Comparison of ENCODE assay signal across 10 cellular contexts in genomic region chr21:42040411-42041180, GRCh38. TPM values are rescaled to one million over a fixed set of nuclear protein-coding genes. Genes with fewer than 3 reads are reported as not detected.
DNase-seq lines count a peak whose midpoint lies in the region; ATAC-seq, FAIRE-seq and TF ChIP-seq lines count a peak whose summit lies in the region.
"Had no signal": no experiment of that assay in that cellular context is flagged by ENCODE, and none has a peak within 500 bp of the region (broad histone marks: within the 10 kb centered on the region; RNA-seq: fewer than 3 reads in every experiment).

No MANE protein-coding gene starts in this region.

- FAIRE-seq in HepG2 (lab: Jason Lieb, UNC), result no peak
- FAIRE-seq: frontal cortex had no signal

- H3K4me2 ChIP-seq in HepG2 (ENCODE audit: low read depth, low read length), result peak overlapping the region; percentile 44; the same call in 1 of the 2 replicates

- H3K9me3 ChIP-seq in right atrium auricular region (peaks cover 0 to 5% of the 10 kb centered on the region in 2 donors), breast epithelium (no peaks in the 10 kb centered on the region), HepG2 (ENCODE audit: low read length) (no peaks in the 10 kb centered on the region)

- POLR2A ChIA-PET in HepG2 (lab: Yijun Ruan, JAX), result interaction anchor here (0.9 kb wide), 1 partner anchor 325 kb away, joined by 3 read pairs; no protein-coding TSS in a partner anchor

- no peaks in the 10 kb centered on the region for H4K20me1 ChIP-seq in HepG2 (ENCODE audit: insufficient read depth, low read length)

- no peak for TF ChIP-seq POLR2A in breast epithelium (IDR thresholded peaks at IDR 0.05)
- no peak for TF ChIP-seq POLR2A in HepG2 (IDR thresholded peaks at IDR 0.05; ENCODE audit: insufficient read depth in 1 of 2, low read depth in 2 of 2, low read length in 2 of 2)

- H3K4me1 ChIP-seq in right atrium auricular region (peaks cover 0 to 7% of the 10 kb centered on the region in 2 donors), breast epithelium (no peaks in the 10 kb centered on the region), HepG2 (ENCODE audit: insufficient read depth, low read length) (peaks cover 38% of the 10 kb centered on the region)

- DNase-seq in Right ventricle myocardium inferior (ENCODE audit: missing footprints) (no peak), right atrium auricular region (ENCODE audit: low spot score) (no peak), breast epithelium (ENCODE audit: low spot score in 2 of 2) (peak in 1 of 2 donors; percentile 48), HepG2 (ENCODE audit: low spot score) (peak; percentile 67), COR-L47 (lab: John Stamatoyannopoulos, UW) (no peak)
- DNase-seq: WERI-Rb-1 had no signal

- 15% methylated on average over 17 of the region's 18 CpGs for WGBS in HepG2 (ENCODE audit: low lambda C conversion rate)

- TF ChIP-seq CTCF in right atrium auricular region (IDR thresholded peaks at IDR 0.05) (no peak), breast epithelium (IDR thresholded peaks at IDR 0.05) (no peak), HepG2 (CRISPR knock-in tag; IDR thresholded peaks at IDR 0.05) (no peak)

- no peaks in the 10 kb centered on the region for H3K27me3 ChIP-seq in right atrium auricular region
- no peaks in the 10 kb centered on the region for H3K27me3 ChIP-seq in breast epithelium
- H3K27me3 ChIP-seq in HepG2 (ENCODE audit: control insufficient read depth in 1 of 2, insufficient read depth in 2 of 2, low read length in 2 of 2), result peaks cover 3 to 35% of the 10 kb centered on the region in 2 experiments; a peak in 3 of 5 replicates

- BruUV-seq in HepG2 (replicated peaks; lab: Mats Ljungman, UMichigan), result no TSS peak

- H3K27ac ChIP-seq in right atrium auricular region, result peak overlapping the region in 1 of 2 donors; percentile 21
- H3K27ac ChIP-seq in breast epithelium, result peak overlapping the region; percentile 66 to 81
- no peak overlapping the region for H3K27ac ChIP-seq in HepG2 (ENCODE audit: extremely low read length, insufficient read depth, low read length)
- H3K27ac ChIP-seq: WERI-Rb-1 had no signal

- intact Hi-C loops in Right ventricle myocardium inferior (cut with DNase I) (no loop called here), breast epithelium (cut with DNase I; ENCODE audit: low total_unique reads) (no loop called here), HepG2 (cut with micrococcal nuclease; ENCODE audit: unreplicated experiment) (no loop called here)

- in situ Hi-C loops in HepG2 (cut with HindIII; ENCODE audit: extremely low pct_ligation_motif_present, low pct_unique_long_range_greater_than_20kb), result no loop called here

- no peak for TF ChIP-seq RAD21 in HepG2 (CRISPR knock-in tag; IDR thresholded peaks at IDR 0.05)

- H3K36me3 ChIP-seq in right atrium auricular region (no peaks in the 10 kb centered on the region), breast epithelium (no peaks in the 10 kb centered on the region), HepG2 (replicated peaks in 1 of 2; ENCODE audit: control insufficient read depth in 1 of 2, insufficient read depth in 2 of 2, low read length in 2 of 2) (no peaks in the 10 kb centered on the region)
- H3K36me3 ChIP-seq: WERI-Rb-1 had no signal

- H3K79me2 ChIP-seq in HepG2 (ENCODE audit: insufficient read depth, low read length), result no peaks in the 10 kb centered on the region

- CTCF ChIA-PET in HepG2 (lab: Yijun Ruan, JAX; ENCODE audit: low intra/inter-chr PET ratio, low total read pairs), result no interaction called here

- ATAC-seq in Right ventricle myocardium inferior (peak; percentile 52), HepG2 (peak; percentile 32), HG02642 (IDR thresholded peaks at IDR 0.05; ENCODE audit: poor library complexity, unreplicated experiment) (no peak), GM18870 (IDR thresholded peaks at IDR 0.05; ENCODE audit: unreplicated experiment) (no peak), HG03196 (IDR thresholded peaks at IDR 0.05; ENCODE audit: unreplicated experiment) (no peak)

- no peak overlapping the region for H3K9ac ChIP-seq in HepG2 (ENCODE audit: insufficient read depth, low read depth, low read length)

- TF ChIP-seq EP300 in HepG2 (IDR thresholded peaks at IDR 0.05; ENCODE audit: low read depth in 2 of 2, low read length in 2 of 2) (no peak), HepG2 (CRISPR knock-in tag; IDR thresholded peaks at IDR 0.05; ENCODE audit: borderline replicate concordance) (no peak)

- H3K4me3 ChIP-seq in right atrium auricular region (no peak overlapping the region), breast epithelium (peak overlapping the region in 1 of 3 donors; percentile 12), HepG2 (replicated peaks in 1 of 3; ENCODE audit: insufficient read depth in 1 of 3, low read depth in 2 of 3, low read length in 3 of 3) (no peak overlapping the region)

- H2AFZ ChIP-seq in HepG2 (ENCODE audit: low read length), result no peak overlapping the region

TF ChIP-seq in HepG2, 621 proteins besides CTCF, POLR2A, EP300 and RAD21 (continues in another document):
- TF ChIP-seq PITX1 (CRISPR knock-in tag; IDR thresholded peaks at IDR 0.05), result no peak
- peak; percentile 55 for TF ChIP-seq CEBPG (CRISPR knock-in tag; IDR thresholded peaks at IDR 0.05)
- no peak for TF ChIP-seq BRF2 (CRISPR knock-in tag; IDR thresholded peaks at IDR 0.05)
- no peak for TF ChIP-seq ZNF747 (CRISPR knock-in tag; IDR thresholded peaks at IDR 0.05; ENCODE audit: borderline replicate concordance)
- TF ChIP-seq SMAD9 (CRISPR knock-in tag; IDR thresholded peaks at IDR 0.05), result no peak
- peak; percentile 87 for TF ChIP-seq FOSL2 (CRISPR knock-in tag; IDR thresholded peaks at IDR 0.05)

RNA-seq across cellular contexts. Expression of gene ZBTB21, which starts 30.4 kb away (rescaled TPM):
- 6.1 TPM for total RNA-seq in Right ventricle myocardium inferior
- 10 to 100 TPM in 1 of 2 donors, 1 to 10 TPM in 1; 5.5 to 10.3 TPM for total RNA-seq in right atrium auricular region
- 10 to 100 TPM; 15.2 to 18.1 (median 16.1) TPM for total RNA-seq in breast epithelium
- 6.1 and 7.7 TPM in 2 replicates for total RNA-seq in HepG2 (2016; rRNA removed; fragmentation: Illumina TruSeq; extraction: Trizol)
- 0.97 and 1.3 TPM in 2 replicates for total RNA-seq in HepG2 (2016; cell fraction: cytosol; rRNA removed; fragmentation: Illumina TruSeq; extraction: Trizol; ENCODE audit: low read depth)
- 5.5 and 8.3 TPM in 2 replicates for total RNA-seq in HepG2 (2016; cell fraction: insoluble cytoplasmic fraction; rRNA removed; fragmentation: Illumina TruSeq; extraction: Trizol)
- total RNA-seq in HepG2 (2016; cell fraction: membrane; rRNA removed; fragmentation: Illumina TruSeq; extraction: Trizol), result 3.0 and 3.4 TPM in 2 replicates
- total RNA-seq in HepG2 (2016; cell fraction: nucleus; rRNA removed; fragmentation: Illumina TruSeq; extraction: Trizol), result 8.5 and 10.3 TPM in 2 replicates
- 2.5 and 4.5 TPM in 2 replicates for polyA plus RNA-seq in HepG2 (2011; rRNA removed)
- 1.6 and 2.3 TPM in 2 replicates for polyA plus RNA-seq in HepG2 (2011; cell fraction: cytosol; rRNA removed)
- polyA plus RNA-seq in HepG2 (2011; cell fraction: nucleus; rRNA removed), result 4.3 and 8.3 TPM in 2 replicates
- polyA plus RNA-seq in HepG2 (2012), result 3.7 and 5.1 TPM in 2 replicates
- polyA plus RNA-seq in HepG2 (2016; cell fraction: cytosol; fragmentation: Illumina TruSeq; extraction: Trizol; ENCODE audit: low read depth), result 0.25 TPM in 2 replicates
- polyA plus RNA-seq in HepG2 (2016; cell fraction: insoluble cytoplasmic fraction; fragmentation: Illumina TruSeq; extraction: Trizol; ENCODE audit: low read depth), result 5.7 and 5.8 TPM in 2 replicates
- polyA plus RNA-seq in HepG2 (2016; cell fraction: membrane; fragmentation: Illumina TruSeq; extraction: Trizol; ENCODE audit: low read depth), result 0.60 and 0.90 TPM in 2 replicates
- polyA plus RNA-seq in HepG2 (2016; cell fraction: nucleus; fragmentation: Illumina TruSeq; extraction: Trizol; ENCODE audit: insufficient read depth, low read depth), result 8.0 and 9.0 TPM in 2 replicates
- 6.1 and 21.7 TPM in 2 replicates for polyA minus RNA-seq in HepG2 (2011; rRNA and poly(A)+ RNA removed; ENCODE audit: low replicate concordance)
- polyA minus RNA-seq in HepG2 (2011; cell fraction: cytosol; rRNA and poly(A)+ RNA removed), result 4.0 and 6.0 TPM in 2 replicates
- 14.5 and 16.0 TPM in 2 replicates for polyA minus RNA-seq in HepG2 (2011; cell fraction: nucleus; rRNA and poly(A)+ RNA removed)

RNA-seq across cellular contexts. Expression of gene UMODL1, which starts 30.5 kb away (rescaled TPM):
- total RNA-seq in Right ventricle myocardium inferior, result not detected
- total RNA-seq in right atrium auricular region, result not detected
- total RNA-seq in breast epithelium, result not detected
- total RNA-seq in HepG2 (2016; rRNA removed; fragmentation: Illumina TruSeq; extraction: Trizol), result not detected in 2 replicates
- not detected in 2 replicates for total RNA-seq in HepG2 (2016; cell fraction: cytosol; rRNA removed; fragmentation: Illumina TruSeq; extraction: Trizol; ENCODE audit: low read depth)
- not detected in 2 replicates for total RNA-seq in HepG2 (2016; cell fraction: insoluble cytoplasmic fraction; rRNA removed; fragmentation: Illumina TruSeq; extraction: Trizol)
- not detected in 2 replicates for total RNA-seq in HepG2 (2016; cell fraction: membrane; rRNA removed; fragmentation: Illumina TruSeq; extraction: Trizol)
- total RNA-seq in HepG2 (2016; cell fraction: nucleus; rRNA removed; fragmentation: Illumina TruSeq; extraction: Trizol), result not detected in 2 replicates
- polyA plus RNA-seq in HepG2 (2011; rRNA removed), result not detected in 2 replicates
- not detected in 2 replicates for polyA plus RNA-seq in HepG2 (2011; cell fraction: cytosol; rRNA removed)
- not detected in 2 replicates for polyA plus RNA-seq in HepG2 (2011; cell fraction: nucleus; rRNA removed)
- polyA plus RNA-seq in HepG2 (2012), result not detected in 2 replicates
- polyA plus RNA-seq in HepG2 (2016; cell fraction: cytosol; fragmentation: Illumina TruSeq; extraction: Trizol; ENCODE audit: low read depth), result not detected in 2 replicates
- polyA plus RNA-seq in HepG2 (2016; cell fraction: insoluble cytoplasmic fraction; fragmentation: Illumina TruSeq; extraction: Trizol; ENCODE audit: low read depth), result not detected in 2 replicates
- not detected in 2 replicates for polyA plus RNA-seq in HepG2 (2016; cell fraction: membrane; fragmentation: Illumina TruSeq; extraction: Trizol; ENCODE audit: low read depth)
- polyA plus RNA-seq in HepG2 (2016; cell fraction: nucleus; fragmentation: Illumina TruSeq; extraction: Trizol; ENCODE audit: insufficient read depth, low read depth), result not detected in 2 replicates
- polyA minus RNA-seq in HepG2 (2011; rRNA and poly(A)+ RNA removed; ENCODE audit: low replicate concordance), result not detected in 2 replicates
- not detected in 2 replicates for polyA minus RNA-seq in HepG2 (2011; cell fraction: cytosol; rRNA and poly(A)+ RNA removed)
- not detected in 2 replicates for polyA minus RNA-seq in HepG2 (2011; cell fraction: nucleus; rRNA and poly(A)+ RNA removed)
- total RNA-seq: frontal cortex had no signal

Comparison
In these comparisons a context has a peak if more than half of its experiments do, and no peak if none do; other contexts are left out.
1. ATAC-seq: peak in Right ventricle myocardium inferior (single experiment) and HepG2 (single experiment); none in HG02642 (single experiment), GM18870 (single experiment) and HG03196 (single experiment).